8 cellular contexts compared by ENCODE assay signal in the genomic region with DNA sequence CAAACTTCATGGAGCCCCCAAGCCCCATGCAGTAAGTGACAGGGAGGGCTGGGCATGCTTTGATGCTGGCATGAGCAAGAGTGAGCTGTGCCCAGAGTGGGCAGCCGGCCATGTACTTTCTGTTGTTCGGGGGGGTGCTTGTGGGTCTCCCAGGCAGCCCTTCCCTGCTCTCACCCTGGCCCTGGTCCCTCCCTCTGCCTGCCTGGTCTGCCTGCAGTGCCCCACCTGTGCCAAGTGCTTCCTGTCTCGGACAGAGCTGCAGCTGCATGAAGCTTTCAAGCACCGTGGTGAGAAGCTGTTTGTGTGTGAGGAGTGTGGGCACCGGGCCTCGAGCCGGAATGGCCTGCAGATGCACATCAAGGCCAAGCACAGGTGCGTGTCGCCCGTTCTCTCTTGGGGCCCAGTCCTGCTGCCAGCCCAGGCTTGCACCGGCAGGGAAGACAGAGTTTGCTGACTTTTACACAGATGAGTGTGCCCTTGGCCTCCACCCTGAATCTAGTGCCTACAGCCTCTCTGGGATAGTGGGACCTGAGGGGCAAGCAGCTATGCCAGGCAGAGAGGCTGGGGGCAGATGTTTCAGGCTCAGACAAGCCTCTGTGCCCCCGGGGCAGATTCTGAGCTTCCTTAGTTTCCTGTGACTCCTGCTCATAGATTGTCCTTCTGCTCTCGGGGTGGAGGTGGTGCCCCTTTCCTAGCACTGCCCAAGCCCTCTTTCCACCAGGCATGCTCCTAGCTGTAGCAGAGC. TPM values are rescaled to one million over a fixed set of nuclear protein-coding genes. Genes with fewer than 3 reads are reported as not detected.
DNase-seq lines count a peak whose midpoint lies in the region; ATAC-seq and TF ChIP-seq lines count a peak whose summit lies in the region.
"Had no signal": no experiment of that assay in that cellular context is flagged by ENCODE, and none has a peak within 500 bp of the region (broad histone marks: within the 10 kb centered on the region; RNA-seq: fewer than 3 reads in every experiment).

No MANE protein-coding gene starts in this region.

- intact Hi-C loops in testis (cut with DNase I; ENCODE audit: low total_unique reads): no loop called here

- DNase-seq in DMS 273 (lab: John Stamatoyannopoulos, UW; ENCODE audit: unreplicated experiment): peak; percentile 38
- DNase-seq in DMS 273 treated with DMSO at 0.1 percent for 48 hours (lab: John Stamatoyannopoulos, UW): no peak
- DNase-seq in testis: peak; percentile 42
- no peak for DNase-seq in HuH-7.5 (ENCODE audit: low spot score)
- no peak for DNase-seq in SKM-1 treated with dmso at 0.1 percent for 144 hours (lab: John Stamatoyannopoulos, UW; ENCODE audit: unreplicated experiment)

- TF ChIP-seq EP300 in gastroesophageal sphincter (IDR thresholded peaks at IDR 0.05): no peak

- WGBS in gastroesophageal sphincter (ENCODE audit: low coverage in 1 of 2), 2 donors: no CpG with 5 or more reads among the region's 13 CpGs
- 55 to 65% methylated on average over 2 to 8 of the region's 13 CpGs for WGBS in testis, 2 donors

- H3K4me3 ChIP-seq in gastroesophageal sphincter: no peak overlapping the region
- no peak overlapping the region for H3K4me3 ChIP-seq in testis

- no peak for ATAC-seq in gastroesophageal sphincter

- H3K4me1 ChIP-seq in gastroesophageal sphincter (peaks cover 0 to 72% (median 14%) of the 10 kb centered on the region in 3 donors), testis (peaks cover 13% of the 10 kb centered on the region)

- H3K36me3 ChIP-seq in gastroesophageal sphincter: peaks cover 0 to 59% of the 10 kb centered on the region in 2 donors
- H3K36me3 ChIP-seq in testis (ENCODE audit: low read depth, missing control alignments): no peaks in the 10 kb centered on the region

- H3K9me3 ChIP-seq in gastroesophageal sphincter (no peaks in the 10 kb centered on the region), testis (no peaks in the 10 kb centered on the region)

- TF ChIP-seq CTCF in gastroesophageal sphincter (IDR thresholded peaks at IDR 0.05) (no peak), testis (IDR thresholded peaks at IDR 0.05) (no peak)

- TF ChIP-seq POLR2A in gastroesophageal sphincter (IDR thresholded peaks at IDR 0.05): no peak
- no peak for TF ChIP-seq POLR2A in testis (IDR thresholded peaks at IDR 0.05)

- peak overlapping the region in 3 of 4 donors; percentile 42 to 62 (median 59) for H3K27ac ChIP-seq in gastroesophageal sphincter
- no peak overlapping the region for H3K27ac ChIP-seq in testis
- H3K27ac ChIP-seq: 22Rv1 had no signal

- H3K27me3 ChIP-seq in gastroesophageal sphincter: no peaks in the 10 kb centered on the region
- H3K27me3 ChIP-seq in testis: no peaks in the 10 kb centered on the region

RNA-seq across cellular contexts. Expression of a gene that starts 7.6 kb away (rescaled TPM):
- total RNA-seq in gastroesophageal sphincter: 10 to 100 TPM; 12.7 to 17.7 (median 14.1) TPM
- 10 to 100 TPM; 58.9 to 70.7 TPM for total RNA-seq in testis
- polyA plus RNA-seq in testis (ENCODE audit: insufficient read depth, low read depth, low replicate concordance): 80.7 TPM

RNA-seq across cellular contexts. Expression of a gene that starts 15.2 kb away (rescaled TPM):
- total RNA-seq in gastroesophageal sphincter (100 to 1,000 TPM in 2 of 4 donors, 10 to 100 TPM in 2; 83.6 to 131 (median 101) TPM), testis (10 to 100 TPM; 71.7 to 84.6 TPM)
- 31.1 TPM for polyA plus RNA-seq in testis (ENCODE audit: insufficient read depth, low read depth, low replicate concordance)

RNA-seq across cellular contexts. Expression of a gene that starts 26.1 kb away (rescaled TPM):
- total RNA-seq in gastroesophageal sphincter (10 to 100 TPM; 19.8 to 22.8 (median 20.5) TPM), testis (10 to 100 TPM; 88.1 to 94.3 TPM)
- 70.8 TPM for polyA plus RNA-seq in testis (ENCODE audit: insufficient read depth, low read depth, low replicate concordance)

RNA-seq across cellular contexts. Expression of a gene that starts 32.3 kb away (rescaled TPM):
- total RNA-seq in gastroesophageal sphincter (not detected), testis (1 to 10 TPM; 5.3 to 5.6 TPM)
- polyA plus RNA-seq in testis (ENCODE audit: insufficient read depth, low read depth, low replicate concordance): 5.1 TPM
- total RNA-seq: dermis microvascular lymphatic vessel endothelial cell had no signal

RNA-seq across cellular contexts. Expression of a gene that starts 33.1 kb away (rescaled TPM):
- 10 to 100 TPM; 21.2 to 32.2 (median 25.7) TPM for total RNA-seq in gastroesophageal sphincter
- 10 to 100 TPM; 29.0 to 34.6 TPM for total RNA-seq in testis
- polyA plus RNA-seq in testis (ENCODE audit: insufficient read depth, low read depth, low replicate concordance): 11.4 TPM

Comparison
In these comparisons a context has a peak if more than half of its experiments do, and no peak if none do; other contexts are left out.
1. DNase-seq: peak in DMS 273 (single experiment) and testis (single experiment); none in DMS 273 treated with DMSO at 0.1 percent for 48 hours (single experiment), HuH-7.5 (single experiment) and SKM-1 treated with dmso at 0.1 percent for 144 hours (single experiment).
2. H3K27ac ChIP-seq: peak in gastroesophageal sphincter (3 of 4); none in testis (0 of 2).